In genomic region chr7:7306231-7306630, GRCh38 we compare ENCODE assay signal across 29 cellular contexts.
"Had no signal": no experiment of that assay in that cellular context is flagged by ENCODE, and none has a peak within 500 bp of the region (broad histone marks: within the 10 kb centered on the region; RNA-seq: fewer than 3 reads in every experiment).

No MANE protein-coding gene starts in this region.

- ATAC-seq: left colon; left lung; mucosa of descending colon; natural killer cell treated with Interleukin-12 subunit alpha and Interleukin-12 subunit beta and Interleukin-15 and Interleukin-18, amount 100 ng/mL, for 72 hours; right cardiac atrium; sciatic nerve; stimulated activated naive B cell treated with anti-CD40 and anti-IgM and Interleukin-4, amounts not matched to agents 10 μg/mL and 1 μg/mL and 100 μg/mL, for 72 hours; stimulated activated naive CD8-positive, alpha-beta T cell treated with anti-CD3 and anti-CD28 coated beads, Interleukin-15, Interleukin-2, amounts not matched to agents 100 U/mL and 50 U/mL, for 24 hours had no signal

- H3K27me3 ChIP-seq: left lung, ovary, stomach, testis, thyroid gland, transverse colon, upper lobe of left lung, vagina had no signal

- H3K4me1 ChIP-seq: left lung, prostate gland, stomach, testis, thyroid gland, transverse colon, upper lobe of left lung, vagina had no signal

- H3K9me3 ChIP-seq: left lung, mucosa of descending colon, ovary, prostate gland, stomach, testis, thyroid gland, transverse colon, upper lobe of left lung, vagina had no signal

- DNase-seq: hypothalamus; immature natural killer cell; kidney; left colon; left lung; midbrain; mucosa of descending colon; naive B cell; ovary; posterior cingulate gyrus; retina; stimulated activated CD4-positive, alpha-beta T cell treated with anti-CD3 and anti-CD28 coated beads, Interleukin-12 subunit alpha, Interleukin-12 subunit beta, amount 100 ng/mL, for 4 hours; stimulated activated CD4-positive, alpha-beta T cell treated with anti-CD3 and anti-CD28 coated beads, Interleukin-15, amount 100 ng/mL, for 24 hours; stimulated activated CD4-positive, alpha-beta T cell treated with anti-CD3 and anti-CD28 coated beads, Interleukin-2, amount 100 ng/mL, for 24 hours; stimulated activated CD4-positive, alpha-beta T cell treated with anti-CD3 and anti-CD28 coated beads, Interleukin-4, amount 100 ng/mL, for 1 hour; stimulated activated naive B cell treated with anti-CD40 and anti-IgM and Interleukin-4, amounts not matched to agents 10 μg/mL and 1 μg/mL and 100 μg/mL, for 72 hours; stimulated activated naive CD8-positive, alpha-beta T cell treated with anti-CD3 and anti-CD28 coated beads, Interleukin-15, Interleukin-2, amounts not matched to agents 100 U/mL and 50 U/mL, for 24 hours; stomach; testis; thyroid gland; transverse colon; upper lobe of left lung had no signal

- H3K4me3 ChIP-seq: left lung, lung, mucosa of descending colon, ovary, prostate gland, skin epidermis, stomach, testis, thyroid gland, transverse colon, upper lobe of left lung, vagina had no signal

- H3K27ac ChIP-seq: left lung, ovary, prostate gland, skin epidermis, stomach, testis, thyroid gland, transverse colon, upper lobe of left lung, vagina had no signal

- H3K36me3 ChIP-seq: left lung, ovary, prostate gland, stomach, thyroid gland, transverse colon, upper lobe of left lung, vagina had no signal
